ENCODE assay signal across 8 cellular contexts in the genomic region with DNA sequence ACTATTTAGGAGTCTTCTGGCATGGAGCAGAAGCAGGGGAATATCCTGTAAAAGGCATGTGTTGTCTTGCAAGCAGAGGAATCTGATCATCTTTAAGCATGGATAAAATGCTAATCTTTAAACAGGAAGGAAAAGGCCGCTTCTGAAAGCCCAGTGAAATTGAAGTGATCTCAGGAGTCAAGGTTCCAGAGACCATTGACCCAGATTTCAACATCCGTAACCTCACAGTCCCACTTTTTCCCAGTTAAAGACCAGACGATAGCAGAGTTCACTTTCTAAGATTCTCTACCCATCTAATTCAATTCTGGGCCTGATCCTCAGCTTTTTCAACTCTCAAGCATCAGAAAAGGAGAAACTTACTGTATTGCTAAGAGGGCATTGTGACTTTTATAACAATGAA.
"Had no signal": no experiment of that assay in that cellular context is flagged by ENCODE, and none has a peak within 500 bp of the region (broad histone marks: within the 10 kb centered on the region; RNA-seq: fewer than 3 reads in every experiment).

No MANE protein-coding gene starts in this region.

- H3K4me3 ChIP-seq: GM12878 had no signal

- ATAC-seq: GM12878 had no signal

- FAIRE-seq: G401.6, GM12878, GM12891, GM12892, GM18507, GM19239 had no signal

- DNase-seq: GDM1, GF-D8 had no signal
